11 cellular contexts compared by ENCODE assay signal in the genomic region with DNA sequence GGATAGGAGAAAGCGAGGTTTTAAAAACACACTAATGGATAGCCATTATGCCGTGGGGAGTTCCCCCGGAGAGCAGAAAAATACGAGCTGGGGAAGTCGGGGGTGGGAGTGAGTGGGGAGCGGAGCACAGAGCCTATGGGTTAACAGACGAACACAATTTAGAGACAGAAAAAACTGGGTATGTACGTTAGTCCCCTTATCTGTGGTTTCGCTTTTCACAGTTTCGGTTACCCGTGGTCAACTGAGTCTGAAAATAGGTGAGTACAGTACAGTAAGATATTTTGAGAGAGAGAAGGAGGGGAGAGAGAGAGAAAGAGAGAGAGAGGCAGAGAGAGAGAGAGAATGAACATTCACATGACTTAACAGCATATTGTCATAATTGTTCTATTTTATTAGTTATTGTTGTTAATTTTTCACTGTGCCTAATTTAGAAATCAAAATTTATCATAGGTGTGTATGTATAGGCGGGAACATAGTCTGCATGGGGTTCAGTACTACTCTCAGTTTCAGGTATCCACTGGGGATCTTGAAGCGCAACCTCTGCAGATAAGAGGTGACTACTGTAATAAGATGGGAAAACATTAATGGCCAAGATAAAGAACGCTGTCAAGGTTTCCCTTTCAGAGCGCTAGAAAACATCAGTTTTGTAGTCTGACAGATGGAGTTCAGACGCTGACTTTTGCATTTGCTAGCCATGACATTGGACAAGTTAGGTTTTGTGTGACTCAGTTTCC.
DNase-seq lines count a peak whose midpoint lies in the region; ATAC-seq and TF ChIP-seq lines count a peak whose summit lies in the region.
"Had no signal": no experiment of that assay in that cellular context is flagged by ENCODE, and none has a peak within 500 bp of the region (broad histone marks: within the 10 kb centered on the region; RNA-seq: fewer than 3 reads in every experiment).

No MANE protein-coding gene starts in this region.

- no peaks in the 10 kb centered on the region for H3K27me3 ChIP-seq in OCI-LY3 (ENCODE audit: low read depth, low read length)

- H3K27ac ChIP-seq in OCI-LY3 (ENCODE audit: low read length) = no peak overlapping the region
- peak overlapping the region; percentile 27 for H3K27ac ChIP-seq in temporal lobe (ENCODE audit: low read depth, low read length)
- H3K27ac ChIP-seq: 22Rv1 had no signal

- DNase-seq in NK-92 treated with Interleukin-12 subunit alpha and Interleukin-12 subunit beta, amount 100 ng/mL, for 24 hours (lab: John Stamatoyannopoulos, UW) = peak; percentile 34
- DNase-seq in NK-92 (lab: John Stamatoyannopoulos, UW; ENCODE audit: unreplicated experiment) (no peak), DMS153 treated with DMSO at 0.1 percent for 48 hours (lab: John Stamatoyannopoulos, UW; ENCODE audit: unreplicated experiment) (no peak)
- DNase-seq in stimulated activated CD4-positive, alpha-beta T cell treated with anti-CD3 and anti-CD28 coated beads, Interleukin-4, amount 100 ng/mL, for 1 hour = no peak
- no peak for DNase-seq in activated T-cell treated with anti-CD3 and anti-CD28 coated beads, Interleukin-2, amount 50 U/mL, for 4 hours
- DNase-seq: activated CD4-positive, CD25-positive, alpha-beta regulatory T cell; NCI-H2227 treated with DMSO at 0.1 percent for 48 hours had no signal

- H2AFZ ChIP-seq in OCI-LY3 (ENCODE audit: low read depth, low read length) = peak overlapping the region; percentile 64; the same call in 1 of the 2 replicates

- peaks cover 6% of the 10 kb centered on the region; the same call in 1 of the 2 replicates for H3K4me1 ChIP-seq in OCI-LY3 (ENCODE audit: low read length)

- H3K9me3 Mint-ChIP-seq in activated T-cell treated with anti-CD3 and anti-CD28 coated beads, Interleukin-2, amount 50 U/mL, for 4 hours = no peaks in the 10 kb centered on the region

- H3K4me1 Mint-ChIP-seq in activated T-cell treated with anti-CD3 and anti-CD28 coated beads, Interleukin-2, amount 50 U/mL, for 4 hours (ENCODE audit: low read depth) = peaks cover 7% of the 10 kb centered on the region

- peak overlapping the region; percentile 68 for H3K4me3 ChIP-seq in OCI-LY3 (ENCODE audit: low read length)

- H3K36me3 Mint-ChIP-seq in activated T-cell treated with anti-CD3 and anti-CD28 coated beads, Interleukin-2, amount 50 U/mL, for 4 hours (ENCODE audit: insufficient read depth) = no peaks in the 10 kb centered on the region

- ATAC-seq in HG02938 (IDR thresholded peaks at IDR 0.05; ENCODE audit: unreplicated experiment) = peak; percentile 88
- ATAC-seq in activated T-cell treated with anti-CD3 and anti-CD28 coated beads, Interleukin-2, amount 50 U/mL, for 4 hours = no peak

- H3K36me3 ChIP-seq in OCI-LY3 (replicated peaks; ENCODE audit: low read depth, low read length) = no peaks in the 10 kb centered on the region

- peaks cover 33% of the 10 kb centered on the region for H3K27me3 Mint-ChIP-seq in activated T-cell treated with anti-CD3 and anti-CD28 coated beads, Interleukin-2, amount 50 U/mL, for 4 hours (ENCODE audit: low read depth)

- H3K79me2 ChIP-seq in OCI-LY3 (ENCODE audit: low read length) = no peaks in the 10 kb centered on the region

- no peak for TF ChIP-seq CTCF in OCI-LY3 (IDR thresholded peaks at IDR 0.05; ENCODE audit: low read depth, low read length)

- H3K4me2 ChIP-seq in OCI-LY3 (ENCODE audit: low read length) = peak overlapping the region; percentile 68

- H3K9ac ChIP-seq in OCI-LY3 (ENCODE audit: low read length) = no peak overlapping the region

- H3K4me3 Mint-ChIP-seq in activated T-cell treated with anti-CD3 and anti-CD28 coated beads, Interleukin-2, amount 50 U/mL, for 4 hours = no peak overlapping the region

- H4K20me1 ChIP-seq in OCI-LY3 (ENCODE audit: insufficient read depth, low read length) = no peaks in the 10 kb centered on the region

- no peaks in the 10 kb centered on the region for H3K9me3 ChIP-seq in OCI-LY3 (ENCODE audit: insufficient read depth, low read length)
